In genomic region chr7:131225619-131226101, GRCh38 we compare ENCODE assay signal across 8 cellular contexts.
DNase-seq lines count a peak whose midpoint lies in the region; ATAC-seq and TF ChIP-seq lines count a peak whose summit lies in the region.

No MANE protein-coding gene starts in this region.

- intact Hi-C loops in left ventricle myocardium inferior (cut with micrococcal nuclease): no loop called here

- no peaks in the 10 kb centered on the region for H3K27me3 ChIP-seq in SJSA1 (replicated peaks)
- H3K27me3 ChIP-seq in left ventricle myocardium inferior (ENCODE audit: low read depth): no peaks in the 10 kb centered on the region
- no peaks in the 10 kb centered on the region for H3K27me3 ChIP-seq in skeletal muscle tissue (ENCODE audit: control insufficient read depth in 3 of 3, insufficient read depth in 3 of 3, low read length in 3 of 3)

- DNase-seq in SJSA1 (ENCODE audit: low read depth in 1 of 2, low spot score in 2 of 2) (peak; percentile 53 to 55), left ventricle myocardium inferior (peak; percentile 25), NCI-H2171 (lab: John Stamatoyannopoulos, UW) (no peak)
- DNase-seq in stimulated activated CD4-positive, alpha-beta T cell treated with anti-CD3 and anti-CD28 coated beads, Interleukin-1b, Interleukin-23, amount 100 ng/mL, for 48 hours: no peak

- H3K9me3 ChIP-seq in SJSA1 (replicated peaks) (no peaks in the 10 kb centered on the region), left ventricle myocardium inferior (replicated peaks) (no peaks in the 10 kb centered on the region), skeletal muscle tissue (ENCODE audit: control insufficient read depth in 3 of 3, low read length in 3 of 3) (no peaks in the 10 kb centered on the region)

- H3K27ac ChIP-seq in SJSA1: peak overlapping the region; percentile 81
- H3K27ac ChIP-seq in left ventricle myocardium inferior (replicated peaks): peak overlapping the region; percentile 32
- H3K27ac ChIP-seq in skeletal muscle tissue (ENCODE audit: low read depth, low read length): peak overlapping the region; percentile 64

- no peak overlapping the region for H3K9ac ChIP-seq in skeletal muscle tissue (ENCODE audit: low read depth in 1 of 3, low read length in 3 of 3)

- H3K4me3 ChIP-seq in SJSA1: no peak overlapping the region
- no peak overlapping the region for H3K4me3 ChIP-seq in left ventricle myocardium inferior
- H3K4me3 ChIP-seq in skeletal muscle tissue (ENCODE audit: low read length in 3 of 3): no peak overlapping the region

- H3K4me1 ChIP-seq in SJSA1 (replicated peaks) (peaks cover 36% of the 10 kb centered on the region), left ventricle myocardium inferior (peaks cover 16% of the 10 kb centered on the region), skeletal muscle tissue (ENCODE audit: control insufficient read depth in 3 of 3, insufficient read depth in 3 of 3, low read length in 3 of 3) (no peaks in the 10 kb centered on the region)

- TF ChIP-seq CTCF in left ventricle myocardium inferior (IDR thresholded peaks at IDR 0.05; ENCODE audit: borderline replicate concordance): no peak

- ATAC-seq in GM19043 (IDR thresholded peaks at IDR 0.05; ENCODE audit: low read depth, unreplicated experiment): peak; percentile 33
- ATAC-seq in HG03469 (IDR thresholded peaks at IDR 0.05; ENCODE audit: unreplicated experiment): no peak
- ATAC-seq in GM19452 (IDR thresholded peaks at IDR 0.05; ENCODE audit: unreplicated experiment): no peak

- H3K36me3 ChIP-seq in SJSA1: no peaks in the 10 kb centered on the region
- no peaks in the 10 kb centered on the region for H3K36me3 ChIP-seq in left ventricle myocardium inferior
- H3K36me3 ChIP-seq in skeletal muscle tissue (ENCODE audit: control insufficient read depth in 3 of 3, insufficient read depth in 3 of 3, low read length in 3 of 3): no peaks in the 10 kb centered on the region

Comparison
In these comparisons a context has a peak if more than half of its experiments do, and no peak if none do; other contexts are left out.
1. DNase-seq: peak in SJSA1 (2 of 2) and left ventricle myocardium inferior (single experiment); none in stimulated activated CD4-positive, alpha-beta T cell treated with anti-CD3 and anti-CD28 coated beads, Interleukin-1b, Interleukin-23, amount 100 ng/mL, for 48 hours (single experiment) and NCI-H2171 (single experiment).
2. Peak in every context shown above with its lines, with median percentiles within 50 percentile points of each other: H3K27ac ChIP-seq.